ENCODE assay signal across 11 cellular contexts in the genomic region with DNA sequence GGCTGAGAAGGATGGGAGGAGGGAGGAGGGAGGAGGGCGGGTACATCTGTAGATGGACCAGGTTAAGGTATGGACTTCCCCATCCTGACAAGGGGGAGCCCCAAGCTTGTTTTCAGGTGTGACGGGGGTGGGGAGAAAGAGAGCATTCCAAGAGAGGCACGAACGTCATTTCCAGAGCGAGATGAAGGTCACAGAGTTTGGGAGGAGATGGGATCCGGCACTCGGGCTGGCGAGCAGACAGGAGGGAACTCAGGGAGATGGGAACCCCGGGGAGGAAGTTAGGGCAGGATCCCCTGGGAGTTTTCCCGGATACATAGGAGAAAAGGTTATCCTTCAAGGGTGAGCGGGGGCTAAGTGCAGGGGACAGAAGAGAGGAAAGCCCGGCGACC.
A peak's percentile ranks its signal among the peaks of the same experiment; 100 is the strongest.
DNase-seq lines count a peak whose midpoint lies in the region; ATAC-seq and TF ChIP-seq lines count a peak whose summit lies in the region.
"Had no signal": no experiment of that assay in that cellular context is flagged by ENCODE, and none has a peak within 500 bp of the region (broad histone marks: within the 10 kb centered on the region; RNA-seq: fewer than 3 reads in every experiment).

No MANE protein-coding gene starts in this region.

- H3K79me2 ChIP-seq in hepatocyte: peaks cover 86% of the 10 kb centered on the region

- peaks cover 0 to 4% (median 0%) of the 10 kb centered on the region in 3 donors for H3K27me3 Mint-ChIP-seq in CD14-positive monocyte (ENCODE audit: low read depth in 3 of 3)

- H3K27ac Mint-ChIP-seq in CD14-positive monocyte: peak overlapping the region in 3 of 7 donors; percentile 5 to 84 (median 73)
- H3K27ac Mint-ChIP-seq: CD8-positive, alpha-beta T cell had no signal

- H3K9me3 Mint-ChIP-seq in CD14-positive monocyte: no peaks in the 10 kb centered on the region
- H3K9me3 Mint-ChIP-seq: CD8-positive, alpha-beta T cell had no signal

- peak overlapping the region in 2 of 10 experiments; percentile 18 to 40; a peak in 5 of 20 replicates for H3K4me3 ChIP-seq in BLaER1 treated with 17β-estradiol and CSF1 and Interleukin-3, amounts not matched to agents 10 nM and 100 nM
- H3K4me3 ChIP-seq in ascending aorta: peak overlapping the region; percentile 47 to 52
- H3K4me3 ChIP-seq in hepatocyte: no peak overlapping the region
- H3K4me3 ChIP-seq in psoas muscle: peak overlapping the region; percentile 56

- WGBS in hepatocyte (ENCODE audit: low lambda C conversion rate, missing lambda C conversion rate): 45% methylated on average over 13 of the region's 13 CpGs
- 10 to 14% (median 13%) methylated on average over 13 of the region's 13 CpGs for WGBS in psoas muscle, 3 donors

- H3K9ac ChIP-seq in BLaER1 treated with 17β-estradiol and CSF1 and Interleukin-3, amounts not matched to agents 10 nM and 100 nM: peak overlapping the region; percentile 37 to 75 (median 61); a peak in 21 of 22 replicates

- H3K27me3 ChIP-seq in BLaER1 treated with 17β-estradiol and CSF1 and Interleukin-3, amounts not matched to agents 10 nM and 100 nM: no peaks in the 10 kb centered on the region
- H3K27me3 ChIP-seq in ascending aorta: no peaks in the 10 kb centered on the region
- H3K27me3 ChIP-seq in hepatocyte: no peaks in the 10 kb centered on the region
- H3K27me3 ChIP-seq in psoas muscle (ENCODE audit: insufficient read depth in 3 of 3, low read length in 2 of 3): no peaks in the 10 kb centered on the region

- H3K4me2 ChIP-seq in BLaER1 treated with 17β-estradiol and CSF1 and Interleukin-3, amounts not matched to agents 10 nM and 100 nM: peak overlapping the region; percentile 78 to 97 (median 89)
- peak overlapping the region; percentile 68 for H3K4me2 ChIP-seq in hepatocyte

- no peaks in the 10 kb centered on the region for H3K9me2 ChIP-seq in hepatocyte (replicated peaks; ENCODE audit: insufficient read depth)

- no peak overlapping the region for H3K4me3 Mint-ChIP-seq in CD14-positive monocyte
- H3K4me3 Mint-ChIP-seq: CD8-positive, alpha-beta T cell had no signal

- H4K20me1 ChIP-seq in BLaER1 treated with 17β-estradiol and CSF1 and Interleukin-3, amounts not matched to agents 10 nM and 100 nM: peaks cover 12 to 42% (median 17%) of the 10 kb centered on the region in 11 experiments; a peak in 21 of 22 replicates
- H4K20me1 ChIP-seq in hepatocyte (ENCODE audit: insufficient read depth, poor library complexity, severe bottlenecking): no peaks in the 10 kb centered on the region

- peaks cover 0 to 26% (median 14%) of the 10 kb centered on the region in 11 experiments; a peak in 16 of 22 replicates for H3K36me3 ChIP-seq in BLaER1 treated with 17β-estradiol and CSF1 and Interleukin-3, amounts not matched to agents 10 nM and 100 nM
- H3K36me3 ChIP-seq in ascending aorta (no peaks in the 10 kb centered on the region), hepatocyte (replicated peaks; ENCODE audit: insufficient read depth, low read depth) (no peaks in the 10 kb centered on the region), psoas muscle (ENCODE audit: insufficient read depth in 1 of 2, low read depth in 1 of 2) (no peaks in the 10 kb centered on the region)

- H3K36me3 Mint-ChIP-seq in CD14-positive monocyte: peaks cover 20 to 38% of the 10 kb centered on the region in 2 donors

- H3K27ac ChIP-seq in BLaER1 treated with 17β-estradiol and CSF1 and Interleukin-3, amounts not matched to agents 10 nM and 100 nM: peak overlapping the region; percentile 65 to 88 (median 82)
- H3K27ac ChIP-seq in ascending aorta (peak overlapping the region; percentile 89 to 92), hepatocyte (peak overlapping the region; percentile 92), psoas muscle (peak overlapping the region; percentile 90)

- TF ChIP-seq CTCF in ascending aorta (IDR thresholded peaks at IDR 0.05) (no peak), hepatocyte (IDR thresholded peaks at IDR 0.05; ENCODE audit: poor library complexity) (no peak), psoas muscle (IDR thresholded peaks at IDR 0.05) (no peak), CD14-positive monocyte (IDR thresholded peaks at IDR 0.05) (no peak)

- peaks cover 0 to 18% (median 6%) of the 10 kb centered on the region in 11 experiments; a peak in 13 of 22 replicates for H3K9me3 ChIP-seq in BLaER1 treated with 17β-estradiol and CSF1 and Interleukin-3, amounts not matched to agents 10 nM and 100 nM (replicated peaks in 1 of 11)
- no peaks in the 10 kb centered on the region for H3K9me3 ChIP-seq in ascending aorta
- no peaks in the 10 kb centered on the region for H3K9me3 ChIP-seq in hepatocyte (ENCODE audit: low read depth)
- no peaks in the 10 kb centered on the region for H3K9me3 ChIP-seq in psoas muscle

- no peak for DNase-seq in ascending aorta (ENCODE audit: low spot score in 2 of 2)
- DNase-seq in hepatocyte (ENCODE audit: low spot score): no peak
- no peak for DNase-seq in psoas muscle
- DNase-seq in NCI-H2196 treated with DMSO at 0.1 percent for 48 hours (lab: John Stamatoyannopoulos, UW; ENCODE audit: unreplicated experiment): no peak
- DNase-seq in NCI-H748 treated with DMSO at 0.1 percent for 48 hours (lab: John Stamatoyannopoulos, UW): no peak
- no peak for DNase-seq in activated naive CD4-positive, alpha-beta T cell treated with Interleukin-2 at 50 U/mL for 16 hours
- no peak for DNase-seq in CD14-positive monocyte (ENCODE audit: low spot score)
- DNase-seq: CD8-positive, alpha-beta T cell; NCI-H345 had no signal

- no peak overlapping the region for H2AFZ ChIP-seq in hepatocyte

- peak; percentile 0 to 14 (median 12) for ATAC-seq in psoas muscle
- ATAC-seq: CD8-positive, alpha-beta T cell; SK-N-SH treated with all-trans-retinoic acid at 6 μM for 48 hours had no signal

- intact Hi-C loops in ascending aorta (cut with DNase I) (loop anchor here (5.0 to 10.0 kb wide), 2 partner anchors 54 to 321 kb away; no protein-coding TSS in a partner anchor), psoas muscle (cut with DNase I) (no loop called here), CD14-positive monocyte (cut with micrococcal nuclease) (no loop called here)

- peaks cover 4% of the 10 kb centered on the region for H3K4me1 Mint-ChIP-seq in CD14-positive monocyte

- H3K4me1 ChIP-seq in BLaER1 treated with 17β-estradiol and CSF1 and Interleukin-3, amounts not matched to agents 10 nM and 100 nM: peaks cover 77 to 93% (median 85%) of the 10 kb centered on the region in 10 experiments
- H3K4me1 ChIP-seq in ascending aorta (peaks cover 6 to 33% of the 10 kb centered on the region in 2 donors), hepatocyte (ENCODE audit: insufficient read depth) (peaks cover 50% of the 10 kb centered on the region), psoas muscle (peaks cover 48% of the 10 kb centered on the region)
